Comparison of ENCODE assay signal across 15 cellular contexts in genomic region chr1:185672719-185673360, GRCh38.
DNase-seq lines count a peak whose midpoint lies in the region; ATAC-seq and TF ChIP-seq lines count a peak whose summit lies in the region.
"Had no signal": no experiment of that assay in that cellular context is flagged by ENCODE, and none has a peak within 500 bp of the region (broad histone marks: within the 10 kb centered on the region; RNA-seq: fewer than 3 reads in every experiment).

No MANE protein-coding gene starts in this region.

- peak overlapping the region; percentile 40 to 84 for H3K27ac Mint-ChIP-seq in natural killer cell treated with Interleukin-12 subunit alpha and Interleukin-12 subunit beta and Interleukin-15 and Interleukin-18, amount 100 ng/mL, for 72 hours
- H3K27ac Mint-ChIP-seq in natural killer cell: peak overlapping the region in 1 of 2 donors; percentile 65
- H3K27ac Mint-ChIP-seq in activated naive CD8-positive, alpha-beta T cell treated with anti-CD3 and anti-CD28 coated beads for 36 hours: no peak overlapping the region
- H3K27ac Mint-ChIP-seq: type B pancreatic cell had no signal

- H3K9me3 ChIP-seq in mucosa of descending colon (no peaks in the 10 kb centered on the region), aorta (ENCODE audit: control insufficient read depth, low read length) (no peaks in the 10 kb centered on the region)
- H3K9me3 ChIP-seq: HAP-1 had no signal

- DNase-seq in natural killer cell treated with Interleukin-12 subunit alpha and Interleukin-12 subunit beta and Interleukin-15 and Interleukin-18, amount 100 ng/mL, for 72 hours (ENCODE audit: low spot score): no peak
- DNase-seq in natural killer cell: no peak
- no peak for DNase-seq in activated naive CD8-positive, alpha-beta T cell treated with anti-CD3 and anti-CD28 coated beads for 36 hours
- no peak for DNase-seq in mucosa of descending colon
- DNase-seq in aorta: no peak
- DNase-seq in C1 segment of cervical spinal cord (lab: John Stamatoyannopoulos, UW): no peak
- no peak for DNase-seq in activated effector memory CD4-positive, alpha-beta T cell treated with Interleukin-2 at 50 U/mL for 16 hours
- DNase-seq: NCI-H748 treated with DMSO at 0.1 percent for 48 hours, nucleus accumbens, SHP77 treated with DMSO at 0.1 percent for 48 hours had no signal

- H3K4me1 Mint-ChIP-seq in natural killer cell treated with Interleukin-12 subunit alpha and Interleukin-12 subunit beta and Interleukin-15 and Interleukin-18, amount 100 ng/mL, for 72 hours (ENCODE audit: low read depth in 2 of 2): peaks cover 35 to 38% of the 10 kb centered on the region in 2 donors
- H3K4me1 Mint-ChIP-seq in natural killer cell: peaks cover 14 to 22% of the 10 kb centered on the region in 2 donors
- H3K4me1 Mint-ChIP-seq in activated naive CD8-positive, alpha-beta T cell treated with anti-CD3 and anti-CD28 coated beads for 36 hours: peaks cover 25% of the 10 kb centered on the region

- H3K4me3 ChIP-seq in mucosa of descending colon: no peak overlapping the region
- no peak overlapping the region for H3K4me3 ChIP-seq in aorta (ENCODE audit: low read length in 2 of 2)
- H3K4me3 ChIP-seq: HAP-1 had no signal

- H3K4me3 Mint-ChIP-seq in natural killer cell treated with Interleukin-12 subunit alpha and Interleukin-12 subunit beta and Interleukin-15 and Interleukin-18, amount 100 ng/mL, for 72 hours: peak overlapping the region; percentile 11
- H3K4me3 Mint-ChIP-seq in natural killer cell: no peak overlapping the region
- H3K4me3 Mint-ChIP-seq in activated naive CD8-positive, alpha-beta T cell treated with anti-CD3 and anti-CD28 coated beads for 36 hours: peak overlapping the region; percentile 12
- H3K4me3 Mint-ChIP-seq: type B pancreatic cell had no signal

- H3K4me1 ChIP-seq in mucosa of descending colon (ENCODE audit: low read depth) (peaks cover 8% of the 10 kb centered on the region), aorta (ENCODE audit: control insufficient read depth in 1 of 2, insufficient read depth in 2 of 2, low read length in 2 of 2) (no peaks in the 10 kb centered on the region)
- H3K4me1 ChIP-seq: HAP-1 had no signal

- H3K27me3 ChIP-seq in aorta (ENCODE audit: control insufficient read depth in 1 of 2, insufficient read depth in 2 of 2, low read length in 1 of 2): no peaks in the 10 kb centered on the region

- peaks cover 0 to 6% of the 10 kb centered on the region in 2 donors for H3K27me3 Mint-ChIP-seq in natural killer cell treated with Interleukin-12 subunit alpha and Interleukin-12 subunit beta and Interleukin-15 and Interleukin-18, amount 100 ng/mL, for 72 hours
- no peaks in the 10 kb centered on the region for H3K27me3 Mint-ChIP-seq in natural killer cell (ENCODE audit: low read depth in 2 of 2)
- H3K27me3 Mint-ChIP-seq in activated naive CD8-positive, alpha-beta T cell treated with anti-CD3 and anti-CD28 coated beads for 36 hours: no peaks in the 10 kb centered on the region
- H3K27me3 Mint-ChIP-seq: type B pancreatic cell had no signal

- WGBS in aorta, 2 donors: 73 to 86% methylated on average over 3 of the region's 3 CpGs

- no peaks in the 10 kb centered on the region for H3K36me3 ChIP-seq in mucosa of descending colon (ENCODE audit: low read depth)
- H3K36me3 ChIP-seq in aorta (ENCODE audit: control insufficient read depth in 1 of 2, insufficient read depth in 2 of 2, low read length in 1 of 2): no peaks in the 10 kb centered on the region
- H3K36me3 ChIP-seq: HAP-1 had no signal

- H3K9me3 Mint-ChIP-seq in natural killer cell treated with Interleukin-12 subunit alpha and Interleukin-12 subunit beta and Interleukin-15 and Interleukin-18, amount 100 ng/mL, for 72 hours: peaks cover 2% of the 10 kb centered on the region
- H3K9me3 Mint-ChIP-seq in natural killer cell: no peaks in the 10 kb centered on the region
- peaks cover 4% of the 10 kb centered on the region for H3K9me3 Mint-ChIP-seq in activated naive CD8-positive, alpha-beta T cell treated with anti-CD3 and anti-CD28 coated beads for 36 hours
- H3K9me3 Mint-ChIP-seq: type B pancreatic cell had no signal

- H3K36me3 Mint-ChIP-seq in natural killer cell treated with Interleukin-12 subunit alpha and Interleukin-12 subunit beta and Interleukin-15 and Interleukin-18, amount 100 ng/mL, for 72 hours: peaks cover 5% of the 10 kb centered on the region
- H3K36me3 Mint-ChIP-seq in natural killer cell: no peaks in the 10 kb centered on the region
- peaks cover 10% of the 10 kb centered on the region for H3K36me3 Mint-ChIP-seq in activated naive CD8-positive, alpha-beta T cell treated with anti-CD3 and anti-CD28 coated beads for 36 hours
- H3K36me3 Mint-ChIP-seq: type B pancreatic cell had no signal

- H3K27ac ChIP-seq in aorta (ENCODE audit: low read depth in 1 of 2, low read length in 2 of 2): no peak overlapping the region
- H3K27ac ChIP-seq: epithelial cell of prostate, VCaP had no signal

- TF ChIP-seq CTCF in natural killer cell (IDR thresholded peaks at IDR 0.05) (no peak), mucosa of descending colon (IDR thresholded peaks at IDR 0.05) (no peak)

- intact Hi-C loops in natural killer cell (cut with micrococcal nuclease) (loop anchor here (10.0 kb wide), 1 partner anchor 248 kb away; no protein-coding TSS in a partner anchor), mucosa of descending colon (cut with DNase I, micrococcal nuclease) (no loop called here), aorta (cut with DNase I) (loop anchor here in 1 of 2 donors (10.0 kb wide), 1 partner anchor 438 kb away; no protein-coding TSS in a partner anchor)

- no peak for ATAC-seq in natural killer cell treated with Interleukin-12 subunit alpha and Interleukin-12 subunit beta and Interleukin-15 and Interleukin-18, amount 100 ng/mL, for 72 hours
- ATAC-seq in natural killer cell: no peak
- peak; percentile 21 for ATAC-seq in mucosa of descending colon
- ATAC-seq in aorta (ENCODE audit: low FRiP score): peak; percentile 57
- no peak for ATAC-seq in HG02610 (IDR thresholded peaks at IDR 0.05; ENCODE audit: unreplicated experiment)

Comparison
In these comparisons a context has a peak if more than half of its experiments do, and no peak if none do; other contexts are left out.
1. ATAC-seq: peak in mucosa of descending colon (single experiment) and aorta (single experiment); none in natural killer cell treated with Interleukin-12 subunit alpha and Interleukin-12 subunit beta and Interleukin-15 and Interleukin-18, amount 100 ng/mL, for 72 hours (0 of 2), natural killer cell (0 of 3) and HG02610 (single experiment).